ENCODE assay signal across 1 cellular context in genomic region chr6:31920803-31921202, GRCh38.
TF ChIP-seq lines count a peak whose summit lies in the region.

No MANE protein-coding gene starts in this region.

TF ChIP-seq in A549, 52 proteins besides CTCF, POLR2A, EP300 and RAD21 (continued from another document):
- TF ChIP-seq ELK1 (IDR thresholded peaks at IDR 0.05; ENCODE audit: low read depth, low read length) (no peak), RNF2 (IDR thresholded peaks at IDR 0.05; ENCODE audit: borderline replicate concordance, low read depth) (no peak), NR3C1 (IDR thresholded peaks at IDR 0.05) (no peak), BHLHE40 (IDR thresholded peaks at IDR 0.05; ENCODE audit: low read depth, low read length) (no peak), SREBF2 (IDR thresholded peaks at IDR 0.05) (no peak), ZNF302 (CRISPR knock-in tag; IDR thresholded peaks at IDR 0.05) (no peak), CHD2 (IDR thresholded peaks at IDR 0.05; ENCODE audit: low read length, partially characterized antibody) (no peak)
- TF ChIP-seq, protein P1, sequence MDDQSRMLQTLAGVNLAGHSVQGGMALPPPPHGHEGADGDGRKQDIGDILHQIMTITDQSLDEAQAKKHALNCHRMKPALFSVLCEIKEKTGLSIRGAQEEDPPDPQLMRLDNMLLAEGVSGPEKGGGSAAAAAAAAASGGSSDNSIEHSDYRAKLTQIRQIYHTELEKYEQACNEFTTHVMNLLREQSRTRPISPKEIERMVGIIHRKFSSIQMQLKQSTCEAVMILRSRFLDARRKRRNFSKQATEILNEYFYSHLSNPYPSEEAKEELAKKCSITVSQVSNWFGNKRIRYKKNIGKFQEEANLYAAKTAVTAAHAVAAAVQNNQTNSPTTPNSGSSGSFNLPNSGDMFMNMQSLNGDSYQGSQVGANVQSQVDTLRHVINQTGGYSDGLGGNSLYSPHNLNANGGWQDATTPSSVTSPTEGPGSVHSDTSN (IDR thresholded peaks at IDR 0.05) = no peak
